Comparison of ENCODE assay signal across 1 cellular context in genomic region chr10:35212856-35213255, GRCh38.
TF ChIP-seq lines count a peak whose summit lies in the region.

No MANE protein-coding gene starts in this region.

TF ChIP-seq in H1, 55 proteins besides CTCF, POLR2A, EP300 and RAD21 (continued from another document):
- no peak for TF ChIP-seq USF2 (IDR thresholded peaks at IDR 0.05; ENCODE audit: low read length)
- TF ChIP-seq YY1 (IDR thresholded peaks at IDR 0.05; ENCODE audit: low read depth, low read length), result no peak
- no peak for TF ChIP-seq RXRA (IDR thresholded peaks at IDR 0.05; ENCODE audit: insufficient read depth, low read depth, low read length)
- no peak for TF ChIP-seq PHF8 (conservative IDR thresholded peaks at IDR 0.05; ENCODE audit: low read depth, low read length)
- no peak for TF ChIP-seq TEAD4 (IDR thresholded peaks at IDR 0.05; ENCODE audit: low read depth, low read length)
- no peak for TF ChIP-seq SP1 (IDR thresholded peaks at IDR 0.05; ENCODE audit: low read depth, low read length)
- TF ChIP-seq GABPA (IDR thresholded peaks at IDR 0.05; ENCODE audit: borderline replicate concordance, insufficient read depth, low read length), result no peak
- TF ChIP-seq MAX (IDR thresholded peaks at IDR 0.05), result no peak
- no peak for TF ChIP-seq GTF2F1 (IDR thresholded peaks at IDR 0.05; ENCODE audit: borderline replicate concordance, low read depth, low read length)
- TF ChIP-seq TAF1 (IDR thresholded peaks at IDR 0.05; ENCODE audit: low read depth, low read length), result no peak
TF ChIP-seq in H1: peak in this region for 0.
